Comparison of ENCODE assay signal across 28 cellular contexts in the genomic region with DNA sequence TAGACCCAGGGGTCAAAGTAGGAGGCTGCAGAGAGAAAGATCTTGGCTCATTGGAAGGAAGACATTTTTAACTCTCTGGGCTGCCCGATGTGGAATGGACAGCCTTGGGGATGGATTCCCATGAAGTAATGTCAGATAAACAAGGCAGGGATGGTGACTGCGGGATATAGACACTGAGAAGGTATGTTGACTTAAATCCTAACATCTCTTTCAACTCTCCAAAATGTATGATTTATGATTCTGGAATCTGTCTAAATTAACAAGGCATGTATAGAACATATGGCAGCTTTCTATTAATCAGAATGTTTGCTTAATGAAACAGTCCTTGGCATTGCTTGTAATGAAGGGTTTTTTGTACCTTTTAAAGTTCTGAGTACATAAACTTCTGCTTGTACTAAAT. TPM values are rescaled to one million over a fixed set of nuclear protein-coding genes. Genes with fewer than 3 reads are reported as not detected.
"Had no signal": no experiment of that assay in that cellular context is flagged by ENCODE, and none has a peak within 500 bp of the region (broad histone marks: within the 10 kb centered on the region; RNA-seq: fewer than 3 reads in every experiment).

No MANE protein-coding gene starts in this region.

- H3K9ac ChIP-seq: KMS-11 had no signal

- H3K4me3 Mint-ChIP-seq: activated CD4-positive, alpha-beta T cell treated with anti-CD3 and anti-CD28 coated beads for 36 hours; activated CD8-positive, alpha-beta T cell treated with anti-CD3 and anti-CD28 coated beads for 36 hours; activated naive CD8-positive, alpha-beta T cell treated with anti-CD3 and anti-CD28 coated beads, Interleukin-2, amount 10 ng/mL, durations not matched to agents 7 days and 5 days; activated T-cell treated with anti-CD3 and anti-CD28 coated beads, Interleukin-2, amount 50 U/mL, for 72 hours; T-cell had no signal

- H3K9me3 ChIP-seq: body of pancreas, Peyer's patch had no signal

- H3K9me3 Mint-ChIP-seq: activated CD8-positive, alpha-beta T cell treated with anti-CD3 and anti-CD28 coated beads for 36 hours; activated naive CD8-positive, alpha-beta T cell treated with anti-CD3 and anti-CD28 coated beads, Interleukin-2, amount 10 ng/mL, durations not matched to agents 7 days and 5 days; activated T-cell treated with anti-CD3 and anti-CD28 coated beads, Interleukin-2, amount 50 U/mL, for 72 hours; activated T-helper 2 cell treated with anti-CD3 and anti-CD28 coated beads, Interferon-gamma antibody, Interleukin-2, Interleukin-4, amounts not matched to agents 10 μg/mL and 5 μg/mL and 100 μg/mL, durations not matched to agents 14 hours and 24 hours and 36 hours; T-cell had no signal

- H3K27me3 Mint-ChIP-seq: activated CD8-positive, alpha-beta T cell treated with anti-CD3 and anti-CD28 coated beads for 36 hours; activated naive CD8-positive, alpha-beta T cell treated with anti-CD3 and anti-CD28 coated beads, Interleukin-2, amount 10 ng/mL, durations not matched to agents 7 days and 5 days had no signal

- H3K4me1 ChIP-seq: Peyer's patch had no signal

- H3K4me3 ChIP-seq: body of pancreas, cardiac muscle cell, Peyer's patch had no signal

- H3K27ac Mint-ChIP-seq: activated CD4-positive, alpha-beta T cell treated with anti-CD3 and anti-CD28 coated beads for 36 hours; activated CD8-positive, alpha-beta T cell treated with anti-CD3 and anti-CD28 coated beads for 36 hours; activated naive CD8-positive, alpha-beta T cell treated with anti-CD3 and anti-CD28 coated beads, Interleukin-2, amount 10 ng/mL, durations not matched to agents 7 days and 5 days; activated T-cell treated with anti-CD3 and anti-CD28 coated beads, Interleukin-2, amount 50 U/mL, for 72 hours; activated T-helper 2 cell treated with anti-CD3 and anti-CD28 coated beads, Interferon-gamma antibody, Interleukin-2, Interleukin-4, amounts not matched to agents 10 μg/mL and 5 μg/mL and 100 μg/mL, durations not matched to agents 14 hours and 24 hours and 36 hours; T-cell had no signal

- H3K36me3 Mint-ChIP-seq: activated naive CD8-positive, alpha-beta T cell treated with anti-CD3 and anti-CD28 coated beads, Interleukin-2, amount 10 ng/mL, durations not matched to agents 7 days and 5 days; T-cell had no signal

- H3K4me1 Mint-ChIP-seq: activated CD4-positive, alpha-beta T cell treated with anti-CD3 and anti-CD28 coated beads for 36 hours; activated naive CD8-positive, alpha-beta T cell treated with anti-CD3 and anti-CD28 coated beads, Interleukin-2, amount 10 ng/mL, durations not matched to agents 7 days and 5 days; T-cell had no signal

- ATAC-seq: activated CD4-positive, alpha-beta T cell treated with anti-CD3 and anti-CD28 coated beads for 36 hours; activated CD8-positive, alpha-beta T cell treated with anti-CD3 and anti-CD28 coated beads for 36 hours; activated T-cell treated with anti-CD3 and anti-CD28 coated beads, Interleukin-2, amount 50 U/mL, for 72 hours; body of pancreas; T-cell had no signal

- H3K36me3 ChIP-seq: cardiac muscle cell, Peyer's patch had no signal

- H3K27ac ChIP-seq: body of pancreas, cardiac muscle cell, KMS-11, Peyer's patch, VCaP had no signal

- H3K27me3 ChIP-seq: body of pancreas, cardiac muscle cell, Peyer's patch had no signal

- DNase-seq: activated CD4-positive, alpha-beta T cell treated with anti-CD3 and anti-CD28 coated beads for 36 hours; activated CD4-positive, CD25-positive, alpha-beta regulatory T cell; activated CD8-positive, alpha-beta memory T cell treated with anti-CD3 and anti-CD28 coated beads, Interleukin-2, amount 50 U/mL, for 4 hours; activated CD8-positive, alpha-beta T cell treated with anti-CD3 and anti-CD28 coated beads for 36 hours; activated naive CD4-positive, alpha-beta T cell treated with anti-CD3 and anti-CD28 coated beads, Interleukin-2, amount 50 U/mL, for 16 hours; activated naive CD8-positive, alpha-beta T cell treated with anti-CD3 and anti-CD28 coated beads, Interleukin-2, amount 10 ng/mL, durations not matched to agents 7 days and 5 days; activated T-cell treated with anti-CD3 and anti-CD28 coated beads, Interleukin-2, amount 50 U/mL, for 72 hours; aorta; body of pancreas; NCI-H1092; NCI-H1436; NCI-H1694 treated with DMSO at 0.1 percent for 48 hours; NCI-H2029 treated with DMSO at 0.1 percent for 48 hours; NCI-H345; NCI-H510A; NCI-H526 treated with DMSO at 0.1 percent for 48 hours; NK-92 treated with Interleukin-12 subunit alpha and Interleukin-12 subunit beta, amount 100 ng/mL, for 24 hours; OCI-M1; Peyer's patch; SHP77 treated with DMSO at 0.1 percent for 48 hours; T-cell had no signal

RNA-seq across cellular contexts. Expression of a gene that starts 56.1 kb away (rescaled TPM):
- total RNA-seq: activated CD4-positive, alpha-beta T cell treated with anti-CD3 and anti-CD28 coated beads for 36 hours; activated CD8-positive, alpha-beta T cell treated with anti-CD3 and anti-CD28 coated beads for 36 hours; activated naive CD8-positive, alpha-beta T cell treated with anti-CD3 and anti-CD28 coated beads, Interleukin-2, amount 10 ng/mL, durations not matched to agents 7 days and 5 days; activated T-cell treated with anti-CD3 and anti-CD28 coated beads, Interleukin-2, amount 50 U/mL, for 72 hours; activated T-helper 2 cell treated with anti-CD3 and anti-CD28 coated beads, Interferon-gamma antibody, Interleukin-2, Interleukin-4, amounts not matched to agents 10 μg/mL and 5 μg/mL and 100 μg/mL, durations not matched to agents 14 hours and 24 hours and 36 hours; body of pancreas; MCF 10A; SK-MEL-5; T-cell; T-helper 2 cell treated with Interferon-gamma antibody and Interleukin-4, amounts not matched to agents 100 ng/mL and 5 ng/mL, for 36 hours had no signal
- polyA plus RNA-seq: aorta, cardiac muscle cell had no signal
